Comparison of ENCODE assay signal across 24 cellular contexts in the genomic region with DNA sequence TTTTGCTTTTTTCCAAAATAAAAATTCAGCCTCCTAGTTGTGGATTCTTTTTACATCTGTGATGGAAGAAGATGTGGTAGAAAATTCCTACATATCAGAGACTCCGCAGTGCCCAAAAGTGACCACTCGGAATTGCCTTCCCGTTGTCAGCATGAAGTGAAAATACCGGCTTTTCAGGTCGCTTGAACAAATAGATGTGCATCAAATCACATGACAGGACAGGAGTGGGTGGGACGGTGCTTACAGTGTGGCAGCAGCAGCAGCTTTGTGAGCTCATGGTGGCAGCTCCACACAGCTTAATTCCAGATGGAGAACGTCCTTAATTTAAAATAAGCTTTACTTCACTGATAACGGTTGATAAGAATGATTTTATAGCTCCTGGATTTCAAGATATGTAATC. TPM values are rescaled to one million over a fixed set of nuclear protein-coding genes. Genes with fewer than 3 reads are reported as not detected.
DNase-seq lines count a peak whose midpoint lies in the region; ATAC-seq and TF ChIP-seq lines count a peak whose summit lies in the region.
"Had no signal": no experiment of that assay in that cellular context is flagged by ENCODE, and none has a peak within 500 bp of the region (broad histone marks: within the 10 kb centered on the region; RNA-seq: fewer than 3 reads in every experiment).

No MANE protein-coding gene starts in this region.

- TF ChIP-seq EP300 in esophagus muscularis mucosa (IDR thresholded peaks at IDR 0.05), result no peak

- no peak for TF ChIP-seq POLR2A in esophagus muscularis mucosa (IDR thresholded peaks at IDR 0.05; ENCODE audit: low read depth)

- H3K9me3 ChIP-seq in esophagus muscularis mucosa, result no peaks in the 10 kb centered on the region
- H3K9me3 ChIP-seq in psoas muscle, result no peaks in the 10 kb centered on the region
- H3K9me3 ChIP-seq: body of pancreas, testis had no signal

- H3K36me3 ChIP-seq in esophagus muscularis mucosa (no peaks in the 10 kb centered on the region), psoas muscle (ENCODE audit: insufficient read depth in 1 of 2, low read depth in 1 of 2) (no peaks in the 10 kb centered on the region)

- 0 out of 2 replicates have a peak, but pooled peaks have one; percentile 15 for TF ChIP-seq CTCF in LNCaP clone FGC (IDR thresholded peaks at IDR 0.05; ENCODE audit: control insufficient read depth, extremely low read depth, insufficient read depth)
- no peak for TF ChIP-seq CTCF in esophagus muscularis mucosa (IDR thresholded peaks at IDR 0.05)
- no peak for TF ChIP-seq CTCF in psoas muscle (IDR thresholded peaks at IDR 0.05)

- H3K4me3 ChIP-seq in LNCaP clone FGC (ENCODE audit: low read depth, low read length) (peak overlapping the region; percentile 40), esophagus muscularis mucosa (no peak overlapping the region), psoas muscle (no peak overlapping the region)
- H3K4me3 ChIP-seq: body of pancreas, K562, neural progenitor cell, testis had no signal

- peak; percentile 93 for DNase-seq in LNCaP clone FGC (ENCODE audit: low read depth)
- peak; percentile 85 for DNase-seq in NCI-H510A (lab: John Stamatoyannopoulos, UW)
- peak; percentile 60 for DNase-seq in esophagus muscularis mucosa (ENCODE audit: extremely low spot score)
- DNase-seq in ureter (ENCODE audit: low spot score), result peak; percentile 62
- no peak for DNase-seq in psoas muscle
- DNase-seq: activated CD4-positive, alpha-beta T cell treated with anti-CD3 and anti-CD28 coated beads, Interleukin-2, amount 50 U/mL, for 1 hour; activated effector memory CD4-positive, alpha-beta T cell treated with Interleukin-2 at 50 U/mL for 16 hours; effector memory CD8-positive, alpha-beta T cell; glutamatergic neuron; NCI-H2081 treated with DMSO at 0.1 percent for 48 hours; NCI-H446 treated with DMSO at 0.1 percent for 48 hours; stimulated activated CD4-positive, alpha-beta T cell treated with anti-CD3 and anti-CD28 coated beads, Interleukin-1b, Interleukin-23, amount 100 ng/mL, for 48 hours; stimulated activated naive B cell treated with anti-CD40 and anti-IgM and Interleukin-4, amounts not matched to agents 10 μg/mL and 1 μg/mL and 100 μg/mL, for 72 hours; T-helper 1 cell; testis had no signal

- WGBS in esophagus muscularis mucosa, result 57% methylated on average over 8 of the region's 8 CpGs
- 80 to 82% (median 81%) methylated on average over 8 of the region's 8 CpGs for WGBS in psoas muscle, 3 donors

- H3K27ac ChIP-seq in esophagus muscularis mucosa (replicated peaks in 1 of 4), result no peak overlapping the region
- no peak overlapping the region for H3K27ac ChIP-seq in psoas muscle
- H3K27ac ChIP-seq: body of pancreas, neural progenitor cell, testis had no signal

- H3K4me1 ChIP-seq in esophagus muscularis mucosa, result no peaks in the 10 kb centered on the region
- H3K4me1 ChIP-seq in psoas muscle, result no peaks in the 10 kb centered on the region
- H3K4me1 ChIP-seq: body of pancreas, neural progenitor cell, testis had no signal

- intact Hi-C loops in esophagus muscularis mucosa (cut with DNase I) (no loop called here), psoas muscle (cut with DNase I) (no loop called here)

- H3K27me3 ChIP-seq in esophagus muscularis mucosa (peaks cover 0 to 17% (median 2%) of the 10 kb centered on the region in 4 donors), psoas muscle (ENCODE audit: insufficient read depth in 3 of 3, low read length in 2 of 3) (peaks cover 0 to 8% (median 6%) of the 10 kb centered on the region in 3 donors)
- H3K27me3 ChIP-seq: neural progenitor cell, testis had no signal

- ATAC-seq in psoas muscle, result no peak
- ATAC-seq in HG02884 (IDR thresholded peaks at IDR 0.05; ENCODE audit: unreplicated experiment), result no peak
- no peak for ATAC-seq in GM21367 (IDR thresholded peaks at IDR 0.05; ENCODE audit: unreplicated experiment)
- ATAC-seq: body of pancreas; effector memory CD8-positive, alpha-beta T cell; K562; left lobe of liver; Right ventricle myocardium inferior; stimulated activated naive B cell treated with anti-CD40 and anti-IgM and Interleukin-4, amounts not matched to agents 10 μg/mL and 1 μg/mL and 100 μg/mL, for 72 hours had no signal

RNA-seq across cellular contexts. Expression of a gene that starts 20.3 kb away (rescaled TPM):
- total RNA-seq in esophagus muscularis mucosa (not detected), ureter (0.44 TPM), psoas muscle (under 1 TPM in 1 of 4 donors, not detected in 3; 0.32 TPM)
- polyA plus RNA-seq in psoas muscle, result under 1 TPM in 1 of 3 donors, not detected in 2; 0.01 TPM
- total RNA-seq: body of pancreas, fibroblast of lung, K562, left lobe of liver, posterior vena cava had no signal
- polyA plus RNA-seq: fibroblast of lung, K562 had no signal

Comparison
In these comparisons a context has a peak if more than half of its experiments do, and no peak if none do; other contexts are left out.
1. DNase-seq: peak in LNCaP clone FGC (single experiment), NCI-H510A (single experiment), esophagus muscularis mucosa (single experiment) and ureter (single experiment); none in psoas muscle (0 of 2).